23 cellular contexts compared by ENCODE assay signal in genomic region chr19:24062222-24062621, GRCh38. TPM values are rescaled to one million over a fixed set of nuclear protein-coding genes. Genes with fewer than 3 reads are reported as not detected.
DNase-seq lines count a peak whose midpoint lies in the region; ATAC-seq and TF ChIP-seq lines count a peak whose summit lies in the region.
"Had no signal": no experiment of that assay in that cellular context is flagged by ENCODE, and none has a peak within 500 bp of the region (broad histone marks: within the 10 kb centered on the region; RNA-seq: fewer than 3 reads in every experiment).

No MANE protein-coding gene starts in this region.

- no peak for TF ChIP-seq POLR2A in uterus (IDR thresholded peaks at IDR 0.05)

- DNase-seq in activated CD4-positive, CD25-positive, alpha-beta regulatory T cell (lab: John Stamatoyannopoulos, UW) = no peak
- peak; percentile 18 for DNase-seq in M059J (ENCODE audit: low read depth)
- DNase-seq in glomerular visceral epithelial cell (ENCODE audit: extremely low spot score) = peak; percentile 36
- DNase-seq in COLO668 (lab: John Stamatoyannopoulos, UW; ENCODE audit: unreplicated experiment) = no peak
- DNase-seq in uterus = no peak
- DNase-seq: activated CD4-positive, alpha-beta T cell treated with anti-CD3 and anti-CD28 coated beads for 4 hours; activated naive CD4-positive, alpha-beta T cell treated with Interleukin-2 at 50 U/mL for 16 hours; effector CD4-positive, alpha-beta T cell; left colon; mesenchymal stem cell; NCI-H1092; NCI-H2029; NCI-H524 treated with DMSO at 0.1 percent for 48 hours; ovary; right cardiac atrium; stimulated activated CD4-positive, alpha-beta T cell treated with anti-CD3 and anti-CD28 coated beads, Interleukin-15, amount 100 ng/mL, for 24 hours had no signal

- intact Hi-C loops in uterus (cut with DNase I; ENCODE audit: low total_unique reads) = no loop called here

- no peaks in the 10 kb centered on the region for H3K27me3 ChIP-seq in uterus
- H3K27me3 ChIP-seq: ascending aorta; BLaER1 treated with 17β-estradiol and CSF1 and Interleukin-3, amounts not matched to agents 10 nM and 100 nM; ovary had no signal

- H3K36me3 ChIP-seq in uterus = no peaks in the 10 kb centered on the region
- H3K36me3 ChIP-seq: ovary had no signal

- H3K27ac ChIP-seq in uterus = no peak overlapping the region
- H3K27ac ChIP-seq: ascending aorta; BLaER1 treated with 17β-estradiol and CSF1 and Interleukin-3, amounts not matched to agents 10 nM and 100 nM; ovary; thoracic aorta had no signal

- H3K9me3 ChIP-seq in uterus = no peaks in the 10 kb centered on the region
- H3K9me3 ChIP-seq: ascending aorta; BLaER1 treated with 17β-estradiol and CSF1 and Interleukin-3, amounts not matched to agents 10 nM and 100 nM; HAP-1; ovary; thoracic aorta had no signal

- no peak overlapping the region for H3K4me3 ChIP-seq in uterus
- H3K4me3 ChIP-seq: ascending aorta; BLaER1 treated with 17β-estradiol and CSF1 and Interleukin-3, amounts not matched to agents 10 nM and 100 nM; HAP-1; ovary; thoracic aorta had no signal

- peak; percentile 19 to 31 for ATAC-seq in activated CD4-positive, CD25-positive, alpha-beta regulatory T cell treated with anti-CD3 and anti-CD28 coated beads, Interleukin-2, amount 50 U/mL, for 24 hours
- ATAC-seq in GM18502 (IDR thresholded peaks at IDR 0.05; ENCODE audit: poor library complexity, unreplicated experiment) (peak; percentile 42), GM21619 (IDR thresholded peaks at IDR 0.05; ENCODE audit: unreplicated experiment) (no peak)
- ATAC-seq: left colon, right cardiac atrium had no signal

- no peaks in the 10 kb centered on the region for H3K4me1 ChIP-seq in uterus
- H3K4me1 ChIP-seq: ascending aorta; BLaER1 treated with 17β-estradiol and CSF1 and Interleukin-3, amounts not matched to agents 10 nM and 100 nM; HAP-1 had no signal

- TF ChIP-seq CTCF in uterus (IDR thresholded peaks at IDR 0.05) = no peak

RNA-seq across cellular contexts. Expression of gene ZNF254, which starts 24.8 kb away (rescaled TPM):
- 8.0 and 10.5 TPM in 2 replicates for total RNA-seq in M059J (2014; rRNA removed; shearing (Covaris generic))
- total RNA-seq in uterus = 10 to 100 TPM; 25.6 to 73.2 (median 33.5) TPM

Comparison
In these comparisons a context has a peak if more than half of its experiments do, and no peak if none do; other contexts are left out.
1. DNase-seq: peak in M059J (single experiment) and glomerular visceral epithelial cell (single experiment); none in activated CD4-positive, CD25-positive, alpha-beta regulatory T cell (0 of 4), COLO668 (single experiment) and uterus (0 of 2).